In genomic region chr9:38171538-38171884, GRCh38 we compare ENCODE assay signal across 13 cellular contexts.
"Had no signal": no experiment of that assay in that cellular context is flagged by ENCODE, and none has a peak within 500 bp of the region (broad histone marks: within the 10 kb centered on the region; RNA-seq: fewer than 3 reads in every experiment).

No MANE protein-coding gene starts in this region.

- H3K4me1 ChIP-seq: tibial nerve had no signal

- H3K27me3 ChIP-seq: cardiac muscle cell, tibial nerve had no signal

- H3K4me1 Mint-ChIP-seq: activated CD8-positive, alpha-beta memory T cell treated with anti-CD3 and anti-CD28 coated beads, Interleukin-2, amount 10 ng/mL, durations not matched to agents 7 days and 5 days had no signal

- H3K27ac Mint-ChIP-seq: activated CD8-positive, alpha-beta memory T cell treated with anti-CD3 and anti-CD28 coated beads, Interleukin-2, amount 10 ng/mL, durations not matched to agents 7 days and 5 days; natural killer cell treated with Interleukin-12 subunit alpha and Interleukin-12 subunit beta and Interleukin-15 and Interleukin-18, amount 100 ng/mL, for 72 hours had no signal

- H3K4me3 Mint-ChIP-seq: activated CD8-positive, alpha-beta memory T cell treated with anti-CD3 and anti-CD28 coated beads, Interleukin-2, amount 10 ng/mL, durations not matched to agents 7 days and 5 days; activated T-cell treated with anti-CD3 and anti-CD28 coated beads, Interleukin-2, amount 50 U/mL, for 4 hours; natural killer cell treated with Interleukin-12 subunit alpha and Interleukin-12 subunit beta and Interleukin-15 and Interleukin-18, amount 100 ng/mL, for 72 hours had no signal

- ATAC-seq: activated CD8-positive, alpha-beta memory T cell treated with anti-CD3 and anti-CD28 coated beads, Interleukin-2, amount 10 ng/mL, durations not matched to agents 7 days and 5 days; activated T-cell treated with anti-CD3 and anti-CD28 coated beads, Interleukin-2, amount 50 U/mL, for 4 hours; natural killer cell treated with Interleukin-12 subunit alpha and Interleukin-12 subunit beta and Interleukin-15 and Interleukin-18, amount 100 ng/mL, for 72 hours had no signal

- DNase-seq: activated CD8-positive, alpha-beta memory T cell treated with anti-CD3 and anti-CD28 coated beads, Interleukin-2, amount 10 ng/mL, durations not matched to agents 7 days and 5 days; activated effector memory CD4-positive, alpha-beta T cell treated with Interleukin-2 at 50 U/mL for 16 hours; activated naive CD4-positive, alpha-beta T cell treated with anti-CD3 and anti-CD28 coated beads, Interleukin-2, amount 50 U/mL, for 16 hours; activated T-cell treated with anti-CD3 and anti-CD28 coated beads, Interleukin-2, amount 50 U/mL, for 4 hours; hypothalamus; stimulated activated CD4-positive, alpha-beta T cell treated with anti-CD3 and anti-CD28 coated beads, Interleukin-4, amount 100 ng/mL, for 24 hours; stimulated activated naive CD4-positive, alpha-beta T cell treated with Interleukin-2 at 50 U/mL for 16 hours; substantia nigra had no signal

- H3K36me3 ChIP-seq: cardiac muscle cell, tibial nerve had no signal

- H3K4me3 ChIP-seq: cardiac muscle cell, skin epidermis, tibial nerve had no signal

- H3K27ac ChIP-seq: cardiac muscle cell, tibial nerve, VCaP had no signal
